Comparison of ENCODE assay signal across 16 cellular contexts in genomic region chr2:10319892-10320574, GRCh38.
"Had no signal": no experiment of that assay in that cellular context is flagged by ENCODE, and none has a peak within 500 bp of the region (broad histone marks: within the 10 kb centered on the region; RNA-seq: fewer than 3 reads in every experiment).

No MANE protein-coding gene starts in this region.

- H3K4me1 ChIP-seq: gastrocnemius medialis, sigmoid colon had no signal

- H3K27ac ChIP-seq: brain microvascular endothelial cell, gastrocnemius medialis, heart left ventricle, ovary, sigmoid colon, upper lobe of right lung had no signal

- H3K27ac Mint-ChIP-seq: activated CD4-positive, alpha-beta memory T cell treated with anti-CD3 and anti-CD28 coated beads, Interleukin-2, amount 10 ng/mL, durations not matched to agents 7 days and 5 days; activated CD8-positive, alpha-beta memory T cell treated with anti-CD3 and anti-CD28 coated beads, Interleukin-2, amount 10 ng/mL, durations not matched to agents 7 days and 5 days; stimulated activated memory B cell treated with anti-CD40 and anti-IgM and Interleukin-4, amounts not matched to agents 10 μg/mL and 1 μg/mL and 100 μg/mL, for 72 hours; WTC11 had no signal

- H3K36me3 ChIP-seq: brain microvascular endothelial cell, gastrocnemius medialis, heart left ventricle, ovary, sigmoid colon, upper lobe of right lung had no signal

- H3K4me3 ChIP-seq: gastrocnemius medialis, heart left ventricle, ovary, sigmoid colon, upper lobe of right lung had no signal

- H3K4me1 Mint-ChIP-seq: activated CD8-positive, alpha-beta memory T cell treated with anti-CD3 and anti-CD28 coated beads, Interleukin-2, amount 10 ng/mL, durations not matched to agents 7 days and 5 days had no signal

- ATAC-seq: activated CD8-positive, alpha-beta memory T cell treated with anti-CD3 and anti-CD28 coated beads, Interleukin-2, amount 10 ng/mL, durations not matched to agents 7 days and 5 days; esophagus mucosa; gastrocnemius medialis; heart left ventricle; left lobe of liver; stimulated activated memory B cell treated with anti-CD40 and anti-IgM and Interleukin-4, amounts not matched to agents 10 μg/mL and 1 μg/mL and 100 μg/mL, for 72 hours; upper lobe of right lung; WTC11 had no signal

- H3K4me3 Mint-ChIP-seq: activated CD4-positive, alpha-beta memory T cell treated with anti-CD3 and anti-CD28 coated beads, Interleukin-2, amount 10 ng/mL, durations not matched to agents 7 days and 5 days; activated CD8-positive, alpha-beta memory T cell treated with anti-CD3 and anti-CD28 coated beads, Interleukin-2, amount 10 ng/mL, durations not matched to agents 7 days and 5 days; stimulated activated memory B cell treated with anti-CD40 and anti-IgM and Interleukin-4, amounts not matched to agents 10 μg/mL and 1 μg/mL and 100 μg/mL, for 72 hours; WTC11 had no signal

- H3K27me3 ChIP-seq: brain microvascular endothelial cell, gastrocnemius medialis, heart left ventricle, ovary, sigmoid colon, upper lobe of right lung had no signal

- H3K27me3 Mint-ChIP-seq: activated CD4-positive, alpha-beta memory T cell treated with anti-CD3 and anti-CD28 coated beads, Interleukin-2, amount 10 ng/mL, durations not matched to agents 7 days and 5 days; activated CD8-positive, alpha-beta memory T cell treated with anti-CD3 and anti-CD28 coated beads, Interleukin-2, amount 10 ng/mL, durations not matched to agents 7 days and 5 days; stimulated activated memory B cell treated with anti-CD40 and anti-IgM and Interleukin-4, amounts not matched to agents 10 μg/mL and 1 μg/mL and 100 μg/mL, for 72 hours had no signal

- H3K9me3 ChIP-seq: gastrocnemius medialis, heart left ventricle, ovary, sigmoid colon, upper lobe of right lung had no signal

- DNase-seq: activated CD4-positive, alpha-beta memory T cell treated with anti-CD3 and anti-CD28 coated beads, Interleukin-2, amount 10 ng/mL, durations not matched to agents 7 days and 5 days; activated CD4-positive, alpha-beta T cell treated with anti-CD3 and anti-CD28 coated beads for 4 hours; activated CD8-positive, alpha-beta memory T cell treated with anti-CD3 and anti-CD28 coated beads, Interleukin-2, amount 10 ng/mL, durations not matched to agents 7 days and 5 days; brain microvascular endothelial cell; cortex of kidney; gastrocnemius medialis; heart left ventricle; kidney; ovary; stimulated activated CD4-positive, alpha-beta T cell treated with anti-CD3 and anti-CD28 coated beads, Interleukin-4, amount 100 ng/mL, for 24 hours; upper lobe of right lung had no signal
